In genomic region chr22:30667092-30667485, GRCh38 we compare ENCODE assay signal across 8 cellular contexts. TPM values are rescaled to one million over a fixed set of nuclear protein-coding genes. Genes with fewer than 3 reads are reported as not detected.
A peak's percentile ranks its signal among the peaks of the same experiment; 100 is the strongest.
DNase-seq lines count a peak whose midpoint lies in the region; ATAC-seq lines count a peak whose summit lies in the region.

No MANE protein-coding gene starts in this region.

- peak overlapping the region; percentile 80 for H3K27ac Mint-ChIP-seq in activated T-helper 1 cell treated with anti-CD3 and anti-CD28 coated beads, Interleukin-12 subunit alpha, Interleukin-12 subunit beta, Interleukin-2, Interleukin-4 antibody, amounts not matched to agents 30 ng/mL and 10 ng/mL and 1 ng/mL, durations not matched to agents 14 hours and 24 hours and 36 hours

- intact Hi-C loops in activated T-helper 1 cell treated with anti-CD3 and anti-CD28 coated beads, Interleukin-12 subunit alpha, Interleukin-12 subunit beta, Interleukin-2, Interleukin-4 antibody, amounts not matched to agents 30 ng/mL and 10 ng/mL and 1 ng/mL, durations not matched to agents 14 hours and 24 hours and 36 hours (cut with micrococcal nuclease) = loop anchor here (1.0 to 10.0 kb wide), 7 partner anchors 18 to 548 kb away; partner anchors contain the start of genes LIMK2 and OSBP2

- H3K4me3 Mint-ChIP-seq in activated T-helper 1 cell treated with anti-CD3 and anti-CD28 coated beads, Interleukin-12 subunit alpha, Interleukin-12 subunit beta, Interleukin-2, Interleukin-4 antibody, amounts not matched to agents 30 ng/mL and 10 ng/mL and 1 ng/mL, durations not matched to agents 14 hours and 24 hours and 36 hours = peak overlapping the region; percentile 93

- H3K27me3 Mint-ChIP-seq in activated T-helper 1 cell treated with anti-CD3 and anti-CD28 coated beads, Interleukin-12 subunit alpha, Interleukin-12 subunit beta, Interleukin-2, Interleukin-4 antibody, amounts not matched to agents 30 ng/mL and 10 ng/mL and 1 ng/mL, durations not matched to agents 14 hours and 24 hours and 36 hours (ENCODE audit: insufficient read depth) = peaks cover 7% of the 10 kb centered on the region

- H3K9me3 Mint-ChIP-seq in activated T-helper 1 cell treated with anti-CD3 and anti-CD28 coated beads, Interleukin-12 subunit alpha, Interleukin-12 subunit beta, Interleukin-2, Interleukin-4 antibody, amounts not matched to agents 30 ng/mL and 10 ng/mL and 1 ng/mL, durations not matched to agents 14 hours and 24 hours and 36 hours = no peaks in the 10 kb centered on the region

- H3K27ac ChIP-seq in iPS-20b (ENCODE audit: low read length) = no peak overlapping the region

- H3K4me1 Mint-ChIP-seq in activated T-helper 1 cell treated with anti-CD3 and anti-CD28 coated beads, Interleukin-12 subunit alpha, Interleukin-12 subunit beta, Interleukin-2, Interleukin-4 antibody, amounts not matched to agents 30 ng/mL and 10 ng/mL and 1 ng/mL, durations not matched to agents 14 hours and 24 hours and 36 hours (ENCODE audit: low read depth) = peaks cover 32% of the 10 kb centered on the region

- H3K4me3 ChIP-seq in iPS-20b (ENCODE audit: low read length) = peak overlapping the region; percentile 85

- H3K27me3 ChIP-seq in iPS-20b (ENCODE audit: insufficient read depth, low read length) = peaks cover 28% of the 10 kb centered on the region

- ATAC-seq in stimulated activated naive CD8-positive, alpha-beta T cell treated with anti-CD3 and anti-CD28 coated beads, Interleukin-15, Interleukin-2, amounts not matched to agents 100 U/mL and 50 U/mL, for 24 hours = peak; percentile 41
- no peak for ATAC-seq in HG03139 (IDR thresholded peaks at IDR 0.05; ENCODE audit: unreplicated experiment)

- H3K9ac ChIP-seq in iPS-20b (ENCODE audit: low read depth, low read length) = peak overlapping the region; percentile 16; the same call in 1 of the 2 replicates

- H3K36me3 Mint-ChIP-seq in activated T-helper 1 cell treated with anti-CD3 and anti-CD28 coated beads, Interleukin-12 subunit alpha, Interleukin-12 subunit beta, Interleukin-2, Interleukin-4 antibody, amounts not matched to agents 30 ng/mL and 10 ng/mL and 1 ng/mL, durations not matched to agents 14 hours and 24 hours and 36 hours (ENCODE audit: low read depth) = peaks cover 29% of the 10 kb centered on the region

- H3K36me3 ChIP-seq in iPS-20b (ENCODE audit: insufficient read depth, low read depth, low read length) = peaks cover 5% of the 10 kb centered on the region; the same call in 1 of the 2 replicates

- H3K4me1 ChIP-seq in iPS-20b (ENCODE audit: insufficient read depth, low read length) = peaks cover 8% of the 10 kb centered on the region; the same call in 1 of the 2 replicates

- DNase-seq in stimulated activated CD4-positive, alpha-beta T cell treated with anti-CD3 and anti-CD28 coated beads, Interleukin-2, amount 100 ng/mL, for 4 hours (ENCODE audit: low read depth) = peak; percentile 25
- DNase-seq in stimulated activated CD4-positive, alpha-beta T cell treated with anti-CD3 and anti-CD28 coated beads, Interleukin-2, amount 100 ng/mL, for 24 hours = no peak
- DNase-seq in activated T-helper 1 cell treated with anti-CD3 and anti-CD28 coated beads, Interleukin-12 subunit alpha, Interleukin-12 subunit beta, Interleukin-2, Interleukin-4 antibody, amounts not matched to agents 30 ng/mL and 10 ng/mL and 1 ng/mL, durations not matched to agents 14 hours and 24 hours and 36 hours (ENCODE audit: low spot score) = no peak
- no peak for DNase-seq in stimulated activated naive CD8-positive, alpha-beta T cell treated with anti-CD3 and anti-CD28 coated beads, Interleukin-15, Interleukin-2, amounts not matched to agents 100 U/mL and 50 U/mL, for 24 hours
- DNase-seq in NCI-H69 (lab: John Stamatoyannopoulos, UW) = no peak
- no peak for DNase-seq in hepatic stellate cell (ENCODE audit: low spot score)

- no peaks in the 10 kb centered on the region for H3K9me3 ChIP-seq in iPS-20b (ENCODE audit: insufficient read depth, low read depth, low read length)

RNA-seq across cellular contexts. Expression of gene DUSP18, which starts 0.6 kb away (rescaled TPM):
- 9.6 and 9.8 TPM in 2 replicates for total RNA-seq in activated T-helper 1 cell treated with anti-CD3 and anti-CD28 coated beads, Interleukin-12 subunit alpha, Interleukin-12 subunit beta, Interleukin-2, Interleukin-4 antibody, amounts not matched to agents 30 ng/mL and 10 ng/mL and 1 ng/mL, durations not matched to agents 14 hours and 24 hours and 36 hours

RNA-seq across cellular contexts. Expression of gene OSBP2, which starts 27.6 kb away (rescaled TPM):
- 1.6 and 1.9 TPM in 2 replicates for total RNA-seq in activated T-helper 1 cell treated with anti-CD3 and anti-CD28 coated beads, Interleukin-12 subunit alpha, Interleukin-12 subunit beta, Interleukin-2, Interleukin-4 antibody, amounts not matched to agents 30 ng/mL and 10 ng/mL and 1 ng/mL, durations not matched to agents 14 hours and 24 hours and 36 hours

RNA-seq across cellular contexts. Expression of gene SLC35E4, which starts 31.5 kb away (rescaled TPM):
- 8.2 and 8.3 TPM in 2 replicates for total RNA-seq in activated T-helper 1 cell treated with anti-CD3 and anti-CD28 coated beads, Interleukin-12 subunit alpha, Interleukin-12 subunit beta, Interleukin-2, Interleukin-4 antibody, amounts not matched to agents 30 ng/mL and 10 ng/mL and 1 ng/mL, durations not matched to agents 14 hours and 24 hours and 36 hours
